In genomic region chr4:146333187-146333894, GRCh38 we compare ENCODE assay signal across 8 cellular contexts.
DNase-seq lines count a peak whose midpoint lies in the region; ATAC-seq, FAIRE-seq and TF ChIP-seq lines count a peak whose summit lies in the region.

No MANE protein-coding gene starts in this region.

- H3K79me2 ChIP-seq in KMS-11 (ENCODE audit: insufficient read depth, low read depth), result no peaks in the 10 kb centered on the region

- no peak overlapping the region for H3K4me3 ChIP-seq in KMS-11 (IDR thresholded peaks at IDR 0.05; ENCODE audit: insufficient read depth, low read depth, low read length)
- no peak overlapping the region for H3K4me3 ChIP-seq in adipocyte (ENCODE audit: low read length)
- H3K4me3 ChIP-seq in transverse colon, result no peak overlapping the region
- no peak overlapping the region for H3K4me3 ChIP-seq in gastrocnemius medialis

- peak; percentile 48 for FAIRE-seq in GM12891 (lab: Jason Lieb, UNC)

- H3K27ac ChIP-seq in KMS-11 (peak overlapping the region; percentile 8; the same call in 1 of the 2 replicates), transverse colon (no peak overlapping the region), gastrocnemius medialis (no peak overlapping the region)

- H4K20me1 ChIP-seq in KMS-11 (ENCODE audit: insufficient read depth), result no peaks in the 10 kb centered on the region

- H3K9ac ChIP-seq in KMS-11 (no peak overlapping the region), adipocyte (ENCODE audit: low read length) (no peak overlapping the region)

- peak overlapping the region; percentile 44 for H3K4me2 ChIP-seq in KMS-11

- H3K36me3 ChIP-seq in KMS-11 (ENCODE audit: insufficient read depth) (no peaks in the 10 kb centered on the region), adipocyte (ENCODE audit: control insufficient read depth, insufficient read depth, low read length, severe bottlenecking) (no peaks in the 10 kb centered on the region), transverse colon (no peaks in the 10 kb centered on the region), gastrocnemius medialis (no peaks in the 10 kb centered on the region)

- in situ Hi-C loops in transverse colon (cut with MboI; ENCODE audit: low pct_ligation_motif_present in 1 of 4, low pct_unique_long_range_greater_than_20kb in 1 of 4, low sequenced_read_pairs in 3 of 4) (loop anchor here (25.0 kb wide), 2 partner anchors 579 to 754 kb away; no protein-coding TSS in a partner anchor), gastrocnemius medialis (cut with MboI; ENCODE audit: low sequenced_read_pairs in 4 of 4) (loop anchor here (10.0 to 25.0 kb wide), 3 partner anchors 579 to 754 kb away; no protein-coding TSS in a partner anchor)

- no peak overlapping the region for H2AFZ ChIP-seq in KMS-11 (ENCODE audit: low read depth)

- peaks cover 32% of the 10 kb centered on the region for H3K4me1 ChIP-seq in KMS-11 (ENCODE audit: low read depth, poor library complexity, severe bottlenecking)
- peaks cover 50% of the 10 kb centered on the region for H3K4me1 ChIP-seq in adipocyte (ENCODE audit: control insufficient read depth, insufficient read depth, low read length)
- peaks cover 0 to 19% (median 2%) of the 10 kb centered on the region in 4 donors for H3K4me1 ChIP-seq in transverse colon
- peaks cover 12 to 15% of the 10 kb centered on the region in 2 donors for H3K4me1 ChIP-seq in gastrocnemius medialis

- H3K9me3 ChIP-seq in adipocyte (ENCODE audit: control insufficient read depth, low read length) (no peaks in the 10 kb centered on the region), transverse colon (no peaks in the 10 kb centered on the region), gastrocnemius medialis (no peaks in the 10 kb centered on the region)

- TF ChIP-seq POLR2A in GM12891 (IDR thresholded peaks at IDR 0.05; ENCODE audit: low read depth, low read length) (no peak), transverse colon (IDR thresholded peaks at IDR 0.05) (no peak), gastrocnemius medialis (IDR thresholded peaks at IDR 0.05) (no peak)

- TF ChIP-seq EP300 in transverse colon (IDR thresholded peaks at IDR 0.05; ENCODE audit: low read depth), result no peak

- ATAC-seq in GM21619 (IDR thresholded peaks at IDR 0.05; ENCODE audit: unreplicated experiment), result peak; percentile 91
- no peak for ATAC-seq in gastrocnemius medialis
- ATAC-seq in left ventricle myocardium superior, result no peak

- intact Hi-C loops in transverse colon (cut with DNase I; ENCODE audit: low total_unique reads), result no loop called here
- intact Hi-C loops in gastrocnemius medialis (cut with DNase I; ENCODE audit: low total_unique reads), result no loop called here
- intact Hi-C loops in left ventricle myocardium superior (cut with micrococcal nuclease), result no loop called here

- TF ChIP-seq CTCF in KMS-11 (conservative IDR thresholded peaks at IDR 0.05; ENCODE audit: low read depth, low read length), result no peak
- no peak for TF ChIP-seq CTCF in transverse colon (IDR thresholded peaks at IDR 0.05)
- no peak for TF ChIP-seq CTCF in gastrocnemius medialis (IDR thresholded peaks at IDR 0.05 in 4 of 5, conservative IDR thresholded peaks at IDR 0.05 in 1 of 5)

- WGBS in transverse colon (ENCODE audit: low coverage in 1 of 2), 2 donors, result 21 to 27% methylated on average over 3 to 4 of the region's 4 CpGs

- DNase-seq in GM12891 (ENCODE audit: insufficient read length, low spot score) (no peak), adipocyte (ENCODE audit: low read depth) (peak; percentile 55), transverse colon (peak; percentile 10), gastrocnemius medialis (no peak), left ventricle myocardium superior (no peak), NCI-H2029 (lab: John Stamatoyannopoulos, UW) (no peak)

- no peaks in the 10 kb centered on the region for H3K27me3 ChIP-seq in KMS-11 (ENCODE audit: insufficient read depth, low read depth)
- H3K27me3 ChIP-seq in adipocyte (replicated peaks; ENCODE audit: control insufficient read depth, insufficient read depth, low read length), result no peaks in the 10 kb centered on the region
- no peaks in the 10 kb centered on the region for H3K27me3 ChIP-seq in transverse colon
- no peaks in the 10 kb centered on the region for H3K27me3 ChIP-seq in gastrocnemius medialis

TF ChIP-seq in GM12891, 5 proteins besides CTCF, POLR2A, EP300 and RAD21:
- no peak for TF ChIP-seq POU2F2 (IDR thresholded peaks at IDR 0.05; ENCODE audit: low read depth, low read length)
- TF ChIP-seq SPI1 (IDR thresholded peaks at IDR 0.05; ENCODE audit: low read depth, low read length), result no peak
- TF ChIP-seq POLR2AphosphoS5 (IDR thresholded peaks at IDR 0.05; ENCODE audit: low read depth, low read length), result no peak
- TF ChIP-seq PAX5 (IDR thresholded peaks at IDR 0.05; ENCODE audit: insufficient read depth, low read length, severe bottlenecking), result no peak
- no peak for TF ChIP-seq TAF1 (IDR thresholded peaks at IDR 0.05; ENCODE audit: low read depth, low read length)

Comparison
In these comparisons a context has a peak if more than half of its experiments do, and no peak if none do; other contexts are left out.
1. DNase-seq: peak in adipocyte (single experiment) and transverse colon (single experiment); none in GM12891 (single experiment), gastrocnemius medialis (0 of 2), left ventricle myocardium superior (single experiment) and NCI-H2029 (single experiment).